Comparison of ENCODE assay signal across 8 cellular contexts in genomic region chr7:47266799-47267198, GRCh38.
DNase-seq lines count a peak whose midpoint lies in the region; ATAC-seq and TF ChIP-seq lines count a peak whose summit lies in the region.
"Had no signal": no experiment of that assay in that cellular context is flagged by ENCODE, and none has a peak within 500 bp of the region (broad histone marks: within the 10 kb centered on the region; RNA-seq: fewer than 3 reads in every experiment).

No MANE protein-coding gene starts in this region.

- peak overlapping the region; percentile 19 for H3K4me3 Mint-ChIP-seq in type B pancreatic cell
- H3K4me3 Mint-ChIP-seq in naive thymus-derived CD8-positive, alpha-beta T cell, result no peak overlapping the region

- H3K27ac Mint-ChIP-seq in type B pancreatic cell, result peak overlapping the region; percentile 93
- peak overlapping the region in 1 of 10 donors; percentile 33 for H3K27ac Mint-ChIP-seq in naive thymus-derived CD8-positive, alpha-beta T cell

- TF ChIP-seq CTCF in type B pancreatic cell (conservative IDR thresholded peaks at IDR 0.05), result no peak

- no peak for ATAC-seq in naive thymus-derived CD8-positive, alpha-beta T cell
- no peak for ATAC-seq in HG03460 (IDR thresholded peaks at IDR 0.05; ENCODE audit: unreplicated experiment)

- H3K4me1 Mint-ChIP-seq in type B pancreatic cell (ENCODE audit: unreplicated experiment), result peaks cover 12% of the 10 kb centered on the region
- H3K4me1 Mint-ChIP-seq in naive thymus-derived CD8-positive, alpha-beta T cell, result no peaks in the 10 kb centered on the region

- POLR2A ChIA-PET in naive thymus-derived CD8-positive, alpha-beta T cell (lab: Charles Lee), result no interaction called here

- H3K9me3 Mint-ChIP-seq in type B pancreatic cell, result peaks cover 8% of the 10 kb centered on the region
- peaks cover 0 to 4% (median 0%) of the 10 kb centered on the region in 9 donors for H3K9me3 Mint-ChIP-seq in naive thymus-derived CD8-positive, alpha-beta T cell

- DNase-seq in LoVo (ENCODE audit: low spot score) (peak; percentile 77), erythroblast (lab: John Stamatoyannopoulos, UW) (peak; percentile 88 to 93), mesenteric fat pad (ENCODE audit: low spot score) (peak; percentile 88), type B pancreatic cell (ENCODE audit: extremely low spot score, unreplicated experiment) (no peak)
- DNase-seq in stimulated activated CD4-positive, alpha-beta T cell treated with anti-CD3 and anti-CD28 coated beads, Interleukin-2, amount 100 ng/mL, for 48 hours, result no peak
- no peak for DNase-seq in naive thymus-derived CD8-positive, alpha-beta T cell
- DNase-seq: T-helper 9 cell had no signal

- H3K27me3 Mint-ChIP-seq in type B pancreatic cell, result no peaks in the 10 kb centered on the region
- H3K27me3 Mint-ChIP-seq in naive thymus-derived CD8-positive, alpha-beta T cell, result peaks cover 0 to 1% (median 0%) of the 10 kb centered on the region in 5 donors

- peak; percentile 55 for TF ChIP-seq POLR2A in erythroblast (IDR thresholded peaks at IDR 0.05; ENCODE audit: low read length)

- peaks cover 9% of the 10 kb centered on the region for H3K36me3 Mint-ChIP-seq in type B pancreatic cell
- no peaks in the 10 kb centered on the region for H3K36me3 Mint-ChIP-seq in naive thymus-derived CD8-positive, alpha-beta T cell

Comparison
In these comparisons a context has a peak if more than half of its experiments do, and no peak if none do; other contexts are left out.
1. DNase-seq: peak in LoVo (single experiment), erythroblast (2 of 2) and mesenteric fat pad (single experiment); none in type B pancreatic cell (single experiment), stimulated activated CD4-positive, alpha-beta T cell treated with anti-CD3 and anti-CD28 coated beads, Interleukin-2, amount 100 ng/mL, for 48 hours (0 of 2) and naive thymus-derived CD8-positive, alpha-beta T cell (0 of 10).